ENCODE assay signal across 1 cellular context in genomic region chr22:41285441-41285819, GRCh38.
TF ChIP-seq lines count a peak whose summit lies in the region.

No MANE protein-coding gene starts in this region.

TF ChIP-seq in WTC11, 78 proteins besides CTCF, POLR2A, EP300 and RAD21:
- TF ChIP-seq, protein P1, sequence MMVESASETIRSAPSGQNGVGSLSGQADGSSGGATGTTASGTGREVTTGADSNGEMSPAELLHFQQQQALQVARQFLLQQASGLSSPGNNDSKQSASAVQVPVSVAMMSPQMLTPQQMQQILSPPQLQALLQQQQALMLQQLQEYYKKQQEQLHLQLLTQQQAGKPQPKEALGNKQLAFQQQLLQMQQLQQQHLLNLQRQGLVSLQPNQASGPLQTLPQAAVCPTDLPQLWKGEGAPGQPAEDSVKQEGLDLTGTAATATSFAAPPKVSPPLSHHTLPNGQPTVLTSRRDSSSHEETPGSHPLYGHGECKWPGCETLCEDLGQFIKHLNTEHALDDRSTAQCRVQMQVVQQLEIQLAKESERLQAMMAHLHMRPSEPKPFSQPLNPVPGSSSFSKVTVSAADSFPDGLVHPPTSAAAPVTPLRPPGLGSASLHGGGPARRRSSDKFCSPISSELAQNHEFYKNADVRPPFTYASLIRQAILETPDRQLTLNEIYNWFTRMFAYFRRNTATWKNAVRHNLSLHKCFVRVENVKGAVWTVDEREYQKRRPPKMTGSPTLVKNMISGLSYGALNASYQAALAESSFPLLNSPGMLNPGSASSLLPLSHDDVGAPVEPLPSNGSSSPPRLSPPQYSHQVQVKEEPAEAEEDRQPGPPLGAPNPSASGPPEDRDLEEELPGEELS (CRISPR knock-in tag; IDR thresholded peaks at IDR 0.05) = 0 out of 2 replicates have a peak, but pooled peaks have one; percentile 2
- no peak for TF ChIP-seq MAX (CRISPR knock-in tag; IDR thresholded peaks at IDR 0.05)
